17 cellular contexts compared by ENCODE assay signal in the genomic region with DNA sequence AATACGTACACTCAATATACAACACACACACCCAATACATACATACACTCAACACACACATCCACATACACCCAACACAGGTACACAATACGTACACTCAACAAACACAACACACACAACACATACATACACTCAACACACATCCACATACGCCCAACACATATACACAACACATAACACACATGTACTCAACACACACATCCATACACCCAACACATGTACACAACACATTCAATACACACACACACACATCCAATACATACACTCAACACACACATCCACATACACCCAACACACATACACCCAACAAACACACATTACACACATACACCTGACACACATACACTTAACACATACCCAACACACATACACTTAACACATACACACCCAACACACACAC.
"Had no signal": no experiment of that assay in that cellular context is flagged by ENCODE, and none has a peak within 500 bp of the region (broad histone marks: within the 10 kb centered on the region; RNA-seq: fewer than 3 reads in every experiment).

No MANE protein-coding gene starts in this region.

- DNase-seq: activated CD4-positive, alpha-beta T cell treated with anti-CD3 and anti-CD28 coated beads for 36 hours; activated CD4-positive, alpha-beta T cell treated with anti-CD3 and anti-CD28 coated beads, Interleukin-2, amount 50 U/mL, for 48 hours; activated gamma-delta T cell; effector CD4-positive, alpha-beta T cell; esophagus squamous epithelium; left cardiac atrium; mesenchymal stem cell; nucleus accumbens; retina; stimulated activated naive B cell treated with anti-CD40 and anti-IgM and Interleukin-4, amounts not matched to agents 10 μg/mL and 1 μg/mL and 100 μg/mL, for 72 hours; upper lobe of right lung had no signal

- H3K4me3 ChIP-seq: ascending aorta, breast epithelium, esophagus squamous epithelium, thoracic aorta, upper lobe of right lung had no signal

- H3K27me3 ChIP-seq: ascending aorta, breast epithelium, esophagus squamous epithelium, upper lobe of right lung had no signal

- H3K9me3 Mint-ChIP-seq: activated naive CD4-positive, alpha-beta T cell treated with anti-CD3 and anti-CD28 coated beads, Interleukin-2, amount 50 U/mL, for 24 hours; natural killer cell treated with Interleukin-12 subunit alpha and Interleukin-12 subunit beta and Interleukin-15 and Interleukin-18, amount 100 ng/mL, for 72 hours; stimulated activated naive B cell treated with anti-CD40 and anti-IgM and Interleukin-4, amounts not matched to agents 10 μg/mL and 1 μg/mL and 100 μg/mL, for 72 hours; WTC11 had no signal

- H3K27me3 Mint-ChIP-seq: activated CD4-positive, alpha-beta T cell treated with anti-CD3 and anti-CD28 coated beads for 36 hours; activated naive CD4-positive, alpha-beta T cell treated with anti-CD3 and anti-CD28 coated beads, Interleukin-2, amount 50 U/mL, for 24 hours; natural killer cell treated with Interleukin-12 subunit alpha and Interleukin-12 subunit beta and Interleukin-15 and Interleukin-18, amount 100 ng/mL, for 72 hours; stimulated activated naive B cell treated with anti-CD40 and anti-IgM and Interleukin-4, amounts not matched to agents 10 μg/mL and 1 μg/mL and 100 μg/mL, for 72 hours had no signal

- H3K4me3 Mint-ChIP-seq: activated CD4-positive, alpha-beta T cell treated with anti-CD3 and anti-CD28 coated beads for 36 hours; activated naive CD4-positive, alpha-beta T cell treated with anti-CD3 and anti-CD28 coated beads, Interleukin-2, amount 50 U/mL, for 24 hours; natural killer cell treated with Interleukin-12 subunit alpha and Interleukin-12 subunit beta and Interleukin-15 and Interleukin-18, amount 100 ng/mL, for 72 hours; stimulated activated naive B cell treated with anti-CD40 and anti-IgM and Interleukin-4, amounts not matched to agents 10 μg/mL and 1 μg/mL and 100 μg/mL, for 72 hours had no signal

- H3K27ac ChIP-seq: ascending aorta, breast epithelium, esophagus squamous epithelium, thoracic aorta, upper lobe of right lung had no signal

- H3K36me3 Mint-ChIP-seq: natural killer cell treated with Interleukin-12 subunit alpha and Interleukin-12 subunit beta and Interleukin-15 and Interleukin-18, amount 100 ng/mL, for 72 hours; WTC11 had no signal

- H3K36me3 ChIP-seq: ascending aorta, breast epithelium, thoracic aorta, upper lobe of right lung had no signal

- H3K4me1 ChIP-seq: ascending aorta, breast epithelium, upper lobe of right lung had no signal

- H3K9me3 ChIP-seq: ascending aorta, breast epithelium, esophagus squamous epithelium, thoracic aorta, upper lobe of right lung had no signal

- H3K27ac Mint-ChIP-seq: activated CD4-positive, alpha-beta T cell treated with anti-CD3 and anti-CD28 coated beads for 36 hours; activated naive CD4-positive, alpha-beta T cell treated with anti-CD3 and anti-CD28 coated beads, Interleukin-2, amount 50 U/mL, for 24 hours; natural killer cell treated with Interleukin-12 subunit alpha and Interleukin-12 subunit beta and Interleukin-15 and Interleukin-18, amount 100 ng/mL, for 72 hours; stimulated activated naive B cell treated with anti-CD40 and anti-IgM and Interleukin-4, amounts not matched to agents 10 μg/mL and 1 μg/mL and 100 μg/mL, for 72 hours; WTC11 had no signal
